14 cellular contexts compared by ENCODE assay signal in genomic region chr3:177744873-177745646, GRCh38.
DNase-seq lines count a peak whose midpoint lies in the region; ATAC-seq and TF ChIP-seq lines count a peak whose summit lies in the region.
"Had no signal": no experiment of that assay in that cellular context is flagged by ENCODE, and none has a peak within 500 bp of the region (broad histone marks: within the 10 kb centered on the region; RNA-seq: fewer than 3 reads in every experiment).

No MANE protein-coding gene starts in this region.

- no peak overlapping the region for H3K4me3 Mint-ChIP-seq in glutamatergic neuron (ENCODE audit: unreplicated experiment)
- no peak overlapping the region for H3K4me3 Mint-ChIP-seq in activated CD4-positive, alpha-beta T cell treated with anti-CD3 and anti-CD28 coated beads, Interleukin-2, amount 10 ng/mL, durations not matched to agents 24 days and 14 days
- H3K4me3 Mint-ChIP-seq: neural progenitor cell had no signal

- H3K27me3 Mint-ChIP-seq in glutamatergic neuron (ENCODE audit: unreplicated experiment): no peaks in the 10 kb centered on the region
- H3K27me3 Mint-ChIP-seq in activated CD4-positive, alpha-beta T cell treated with anti-CD3 and anti-CD28 coated beads, Interleukin-2, amount 10 ng/mL, durations not matched to agents 24 days and 14 days: no peaks in the 10 kb centered on the region

- intact Hi-C loops in activated CD4-positive, alpha-beta T cell treated with anti-CD3 and anti-CD28 coated beads, Interleukin-2, amount 10 ng/mL, durations not matched to agents 24 days and 14 days (cut with micrococcal nuclease): no loop called here

- H3K36me3 Mint-ChIP-seq in glutamatergic neuron (ENCODE audit: unreplicated experiment): no peaks in the 10 kb centered on the region
- H3K36me3 Mint-ChIP-seq in activated CD4-positive, alpha-beta T cell treated with anti-CD3 and anti-CD28 coated beads, Interleukin-2, amount 10 ng/mL, durations not matched to agents 24 days and 14 days (ENCODE audit: low read depth): no peaks in the 10 kb centered on the region
- H3K36me3 Mint-ChIP-seq: neural progenitor cell had no signal

- peak overlapping the region; percentile 39 for H3K27ac ChIP-seq in brain microvascular endothelial cell
- H3K27ac ChIP-seq: neural progenitor cell, RWPE1 had no signal

- peaks cover 3% of the 10 kb centered on the region for H3K9me3 Mint-ChIP-seq in glutamatergic neuron (ENCODE audit: unreplicated experiment)
- H3K9me3 Mint-ChIP-seq in activated CD4-positive, alpha-beta T cell treated with anti-CD3 and anti-CD28 coated beads, Interleukin-2, amount 10 ng/mL, durations not matched to agents 24 days and 14 days: peaks cover 4% of the 10 kb centered on the region

- H3K4me1 Mint-ChIP-seq in glutamatergic neuron (ENCODE audit: low read depth, unreplicated experiment): no peaks in the 10 kb centered on the region
- H3K4me1 Mint-ChIP-seq in activated CD4-positive, alpha-beta T cell treated with anti-CD3 and anti-CD28 coated beads, Interleukin-2, amount 10 ng/mL, durations not matched to agents 24 days and 14 days: no peaks in the 10 kb centered on the region

- TF ChIP-seq CTCF in brain microvascular endothelial cell (IDR thresholded peaks at IDR 0.05; ENCODE audit: low read depth, low read length, missing control alignments) (no peak), kidney epithelial cell (IDR thresholded peaks at IDR 0.05; ENCODE audit: insufficient read depth, low read length, poor library complexity, severe bottlenecking) (no peak), glutamatergic neuron (IDR thresholded peaks at IDR 0.05; ENCODE audit: partially characterized antibody, unreplicated experiment) (no peak)

- H3K36me3 ChIP-seq in brain microvascular endothelial cell (replicated peaks) (no peaks in the 10 kb centered on the region), kidney epithelial cell (ENCODE audit: control insufficient read depth, insufficient read depth, low read length) (no peaks in the 10 kb centered on the region)
- H3K36me3 ChIP-seq: neural progenitor cell had no signal

- H3K4me3 ChIP-seq in brain microvascular endothelial cell (ENCODE audit: low read depth, low read length): no peak overlapping the region
- H3K4me3 ChIP-seq in kidney epithelial cell (ENCODE audit: low read depth, low read length): no peak overlapping the region
- H3K4me3 ChIP-seq: neural progenitor cell had no signal

- in situ Hi-C loops in brain microvascular endothelial cell (cut with HindIII; ENCODE audit: low pct_ligation_motif_present, low sequenced_read_pairs): no loop called here

- DNase-seq in A172 (ENCODE audit: low spot score): peak; percentile 94
- DNase-seq in MV-4-11 (lab: John Stamatoyannopoulos, UW): peak; percentile 9
- peak; percentile 92 for DNase-seq in brain microvascular endothelial cell
- DNase-seq in kidney epithelial cell (ENCODE audit: low read depth): peak; percentile 12
- DNase-seq in HT-29 (ENCODE audit: low spot score): no peak
- no peak for DNase-seq in glutamatergic neuron
- DNase-seq in activated CD4-positive, alpha-beta T cell treated with anti-CD3 and anti-CD28 coated beads, Interleukin-2, amount 10 ng/mL, durations not matched to agents 24 days and 14 days: no peak
- DNase-seq: effector CD4-positive, alpha-beta T cell; NCI-H524 treated with DMSO at 0.1 percent for 48 hours; stimulated activated CD8-positive, alpha-beta memory T cell treated with anti-CD3 and anti-CD28 coated beads, Interleukin-4, amount 100 ng/mL, for 48 hours had no signal

- ATAC-seq in GM18858 (IDR thresholded peaks at IDR 0.05; ENCODE audit: unreplicated experiment): no peak
- ATAC-seq: left lobe of liver had no signal

- H3K27me3 ChIP-seq in brain microvascular endothelial cell (replicated peaks) (no peaks in the 10 kb centered on the region), kidney epithelial cell (ENCODE audit: control insufficient read depth, insufficient read depth, low read length) (no peaks in the 10 kb centered on the region)
- H3K27me3 ChIP-seq: neural progenitor cell had no signal

- H3K27ac Mint-ChIP-seq in glutamatergic neuron (ENCODE audit: unreplicated experiment): no peak overlapping the region
- H3K27ac Mint-ChIP-seq in activated CD4-positive, alpha-beta T cell treated with anti-CD3 and anti-CD28 coated beads, Interleukin-2, amount 10 ng/mL, durations not matched to agents 24 days and 14 days: no peak overlapping the region
- H3K27ac Mint-ChIP-seq: neural progenitor cell had no signal

Comparison
In these comparisons a context has a peak if more than half of its experiments do, and no peak if none do; other contexts are left out.
1. DNase-seq: peak in A172 (single experiment), MV-4-11 (single experiment), brain microvascular endothelial cell (single experiment) and kidney epithelial cell (single experiment); none in HT-29 (single experiment), glutamatergic neuron (single experiment) and activated CD4-positive, alpha-beta T cell treated with anti-CD3 and anti-CD28 coated beads, Interleukin-2, amount 10 ng/mL, durations not matched to agents 24 days and 14 days (single experiment).